ENCODE assay signal across 19 cellular contexts in genomic region chr3:52483081-52483480, GRCh38. TPM values are rescaled to one million over a fixed set of nuclear protein-coding genes. Genes with fewer than 3 reads are reported as not detected.
A peak's percentile ranks its signal among the peaks of the same experiment; 100 is the strongest.
DNase-seq lines count a peak whose midpoint lies in the region; ATAC-seq and TF ChIP-seq lines count a peak whose summit lies in the region.
"Had no signal": no experiment of that assay in that cellular context is flagged by ENCODE, and none has a peak within 500 bp of the region (broad histone marks: within the 10 kb centered on the region; RNA-seq: fewer than 3 reads in every experiment).

No MANE protein-coding gene starts in this region.

- intact Hi-C loops in lower lobe of right lung (cut with DNase I): no loop called here
- intact Hi-C loops in testis (cut with DNase I; ENCODE audit: low total_unique reads): no loop called here
- intact Hi-C loops in mucosa of descending colon (cut with DNase I, micrococcal nuclease): no loop called here

- H3K36me3 ChIP-seq in lower lobe of right lung: peaks cover 83% of the 10 kb centered on the region
- no peaks in the 10 kb centered on the region for H3K36me3 ChIP-seq in testis (ENCODE audit: low read depth, missing control alignments)
- peaks cover 8% of the 10 kb centered on the region for H3K36me3 ChIP-seq in mucosa of descending colon (ENCODE audit: low read depth)
- H3K36me3 ChIP-seq: ovary had no signal

- 79 to 83% methylated on average over 7 to 14 of the region's 14 CpGs for WGBS in testis, 2 donors

- H3K9me3 ChIP-seq in lower lobe of right lung (no peaks in the 10 kb centered on the region), testis (no peaks in the 10 kb centered on the region), mucosa of descending colon (no peaks in the 10 kb centered on the region)
- H3K9me3 ChIP-seq: ovary had no signal

- no peak for TF ChIP-seq POLR2A in testis (IDR thresholded peaks at IDR 0.05)

- ATAC-seq in lower lobe of right lung: no peak
- ATAC-seq in mucosa of descending colon: no peak
- no peak for ATAC-seq in HG03045 (IDR thresholded peaks at IDR 0.05; ENCODE audit: unreplicated experiment)

- H3K27ac ChIP-seq in RWPE1: peak overlapping the region; percentile 91
- peak overlapping the region; percentile 58 to 81 for H3K27ac ChIP-seq in coronary artery
- peak overlapping the region; percentile 21 for H3K27ac ChIP-seq in lower lobe of right lung
- H3K27ac ChIP-seq in testis: peak overlapping the region; percentile 80 to 86
- H3K27ac ChIP-seq: WERI-Rb-1 had no signal

- no peaks in the 10 kb centered on the region for H3K27me3 ChIP-seq in lower lobe of right lung (ENCODE audit: low read depth)
- no peaks in the 10 kb centered on the region for H3K27me3 ChIP-seq in testis
- H3K27me3 ChIP-seq: ovary had no signal

- POLR2A ChIA-PET in RWPE1 (lab: Yijun Ruan, JAX; ENCODE audit: low non-redundant PET): no interaction called here

- H3K4me3 ChIP-seq in coronary artery (peak overlapping the region; percentile 35), lower lobe of right lung (no peak overlapping the region), testis (no peak overlapping the region), mucosa of descending colon (no peak overlapping the region)
- H3K4me3 ChIP-seq: ovary had no signal

- DNase-seq in RWPE1 (ENCODE audit: low spot score): no peak
- DNase-seq in coronary artery (ENCODE audit: low spot score): no peak
- peak; percentile 44 for DNase-seq in lower lobe of right lung
- no peak for DNase-seq in testis
- DNase-seq in stimulated activated CD4-positive, alpha-beta T cell treated with anti-CD3 and anti-CD28 coated beads, Interleukin-4, amount 100 ng/mL, for 24 hours: no peak
- no peak for DNase-seq in mucosa of descending colon
- DNase-seq: activated naive CD4-positive, alpha-beta T cell treated with Interleukin-2 at 50 U/mL for 16 hours; C1 segment of cervical spinal cord; central memory CD4-positive, alpha-beta T cell; DND-41; midbrain; NCI-H1105; NCI-H2227 treated with DMSO at 0.1 percent for 48 hours; stimulated activated CD4-positive, alpha-beta T cell treated with anti-CD3 and anti-CD28 coated beads, Interleukin-1b, Interleukin-23, amount 100 ng/mL, for 48 hours; stimulated activated CD8-positive, alpha-beta memory T cell treated with anti-CD3 and anti-CD28 coated beads, Interleukin-4, amount 100 ng/mL, for 48 hours; WERI-Rb-1 had no signal

- H3K4me1 ChIP-seq in lower lobe of right lung (peaks cover 22% of the 10 kb centered on the region), testis (peaks cover 72% of the 10 kb centered on the region), mucosa of descending colon (ENCODE audit: low read depth) (no peaks in the 10 kb centered on the region)

- TF ChIP-seq CTCF in RWPE1 (conservative IDR thresholded peaks at IDR 0.05; ENCODE audit: low read depth) (no peak), coronary artery (IDR thresholded peaks at IDR 0.05) (no peak), lower lobe of right lung (IDR thresholded peaks at IDR 0.05) (no peak), testis (IDR thresholded peaks at IDR 0.05) (no peak), mucosa of descending colon (IDR thresholded peaks at IDR 0.05) (no peak)

- CTCF ChIA-PET in RWPE1 (lab: Yijun Ruan, JAX): no interaction called here

RNA-seq across cellular contexts. Expression of gene STAB1, which starts 12.1 kb away (rescaled TPM):
- total RNA-seq in lower lobe of right lung: 133 TPM
- 10 to 100 TPM; 58.6 to 71.9 TPM for total RNA-seq in testis
- polyA plus RNA-seq in testis (ENCODE audit: insufficient read depth, low read depth, low replicate concordance): 41.7 TPM
- 100 to 1,000 TPM in 2 of 3 donors, 10 to 100 TPM in 1; 51.7 to 187 (median 145) TPM for total RNA-seq in mucosa of descending colon
- polyA plus RNA-seq: IgD-negative memory B cell had no signal

RNA-seq across cellular contexts. Expression of gene NISCH, which starts 27.7 kb away (rescaled TPM):
- 90.2 TPM for total RNA-seq in lower lobe of right lung
- 100 to 1,000 TPM; 315 to 327 TPM for total RNA-seq in testis
- 166 TPM for polyA plus RNA-seq in testis (ENCODE audit: insufficient read depth, low read depth, low replicate concordance)
- total RNA-seq in mucosa of descending colon: 10 to 100 TPM; 57.6 to 91.0 (median 72.1) TPM

RNA-seq across cellular contexts. Expression of gene TNNC1, which starts 29.2 kb away (rescaled TPM):
- total RNA-seq in lower lobe of right lung (44.0 TPM), testis (10 to 100 TPM; 11.3 to 23.2 TPM), mucosa of descending colon (1 to 10 TPM in 2 of 3 donors, under 1 TPM in 1; 0.60 to 6.3 (median 2.5) TPM)
- polyA plus RNA-seq in testis (ENCODE audit: insufficient read depth, low read depth, low replicate concordance): 91.7 TPM
- polyA plus RNA-seq: IgD-negative memory B cell had no signal

RNA-seq across cellular contexts. Expression of gene SEMA3G, which starts 38.2 kb away (rescaled TPM):
- total RNA-seq in lower lobe of right lung: 23.6 TPM
- total RNA-seq in testis: 1 to 10 TPM; 1.7 to 2.1 TPM
- 3.1 TPM for polyA plus RNA-seq in testis (ENCODE audit: insufficient read depth, low read depth, low replicate concordance)
- total RNA-seq in mucosa of descending colon: 10 to 100 TPM in 1 of 3 donors, 1 to 10 TPM in 2; 2.7 to 10.2 (median 3.1) TPM

RNA-seq across cellular contexts. Expression of gene NT5DC2, which starts 50.6 kb away (rescaled TPM):
- total RNA-seq in lower lobe of right lung: 28.5 TPM
- total RNA-seq in testis: 100 to 1,000 TPM; 137 to 147 TPM
- polyA plus RNA-seq in testis (ENCODE audit: insufficient read depth, low read depth, low replicate concordance): 92.4 TPM
- total RNA-seq in mucosa of descending colon: 10 to 100 TPM in 2 of 3 donors, 1 to 10 TPM in 1; 5.7 to 20.2 (median 17.2) TPM

Comparison
In these comparisons a context has a peak if more than half of its experiments do, and no peak if none do; other contexts are left out.
1. H3K27ac ChIP-seq: peak in every context shown above with its lines; median percentile 91 in RWPE1; 83 in testis; 70 in coronary artery; 21 in lower lobe of right lung.